8 cellular contexts compared by ENCODE assay signal in genomic region chr2:218569038-218569431, GRCh38. TPM values are rescaled to one million over a fixed set of nuclear protein-coding genes. Genes with fewer than 3 reads are reported as not detected.
DNase-seq lines count a peak whose midpoint lies in the region; ATAC-seq and TF ChIP-seq lines count a peak whose summit lies in the region.

No MANE protein-coding gene starts in this region.

- H3K27me3 Mint-ChIP-seq in T-cell, result no peaks in the 10 kb centered on the region

- DNase-seq in BJ (ENCODE audit: low read depth), result no peak
- DNase-seq in GM19238 (ENCODE audit: insufficient read length, low spot score), result peak; percentile 13
- DNase-seq in T-cell, result peak in 32 of 34 experiments; percentile 10 to 63 (median 46)
- peak; percentile 28 for DNase-seq in amniotic stem cell (lab: John Stamatoyannopoulos, UW)
- no peak for DNase-seq in KBM-7

- H3K4me1 ChIP-seq in skeletal muscle satellite cell (ENCODE audit: control insufficient read depth, insufficient read depth, low read length), result peaks cover 20% of the 10 kb centered on the region

- H3K9me3 Mint-ChIP-seq in T-cell, result no peaks in the 10 kb centered on the region

- no peak for TF ChIP-seq CTCF in BJ (IDR thresholded peaks at IDR 0.05; ENCODE audit: insufficient read depth, low read depth, low read length)

- peak overlapping the region; percentile 99 for H3K9ac ChIP-seq in skeletal muscle satellite cell (ENCODE audit: low read depth, low read length)

- H3K4me2 ChIP-seq in skeletal muscle satellite cell (ENCODE audit: low read length), result peak overlapping the region; percentile 100

- peaks cover 61 to 64% (median 62%) of the 10 kb centered on the region in 3 donors for H3K4me1 Mint-ChIP-seq in T-cell

- no peaks in the 10 kb centered on the region for H3K9me3 ChIP-seq in skeletal muscle satellite cell (replicated peaks; ENCODE audit: low read length)

- H3K27ac Mint-ChIP-seq in T-cell, result peak overlapping the region; percentile 99 to 100

- peak overlapping the region; percentile 91 to 96 (median 96) for H3K4me3 Mint-ChIP-seq in T-cell

- peaks cover 11% of the 10 kb centered on the region for H3K36me3 Mint-ChIP-seq in T-cell

- ATAC-seq in HG03442 (IDR thresholded peaks at IDR 0.05; ENCODE audit: unreplicated experiment), result peak; percentile 25
- ATAC-seq in T-cell (replicated peaks in 1 of 4), result no peak

- CTCF ChIA-PET in BJ (lab: Yijun Ruan, JAX) (no interaction called here), T-cell (lab: Charles Lee) (interaction anchor here in 1 of 2 donors (0.6 kb wide), 1 partner anchor 152 kb away, joined by 4 read pairs; no protein-coding TSS in a partner anchor)

- in situ Hi-C loops in KBM-7 (cut with MboI; ENCODE audit: low pct_unique_long_range_greater_than_20kb, low sequenced_read_pairs), result no loop called here

- H3K36me3 ChIP-seq in BJ (ENCODE audit: control insufficient read depth, insufficient read depth, low read length), result 0 out of 2 replicates have a peak, but pooled peaks cover 1% of the 10 kb centered on the region
- peaks cover 13% of the 10 kb centered on the region for H3K36me3 ChIP-seq in skeletal muscle satellite cell (ENCODE audit: insufficient read depth, low read length)

- H3K27me3 ChIP-seq in BJ (ENCODE audit: control insufficient read depth, insufficient read depth, low read length) (no peaks in the 10 kb centered on the region), skeletal muscle satellite cell (ENCODE audit: control insufficient read depth, insufficient read depth, low read length) (no peaks in the 10 kb centered on the region)

- POLR2A ChIA-PET in BJ (lab: Charles Lee) (no interaction called here), T-cell (lab: Charles Lee) (no interaction called here)

- H3K4me3 ChIP-seq in BJ (ENCODE audit: low read depth, low read length) (peak overlapping the region; percentile 66), iPS-11a (ENCODE audit: low read depth, low read length) (peak overlapping the region; percentile 89), skeletal muscle satellite cell (ENCODE audit: low read length) (peak overlapping the region; percentile 91)

RNA-seq across cellular contexts. Expression of gene CNOT9, which starts 0.4 kb away (rescaled TPM):
- 38.3 and 63.7 TPM in 2 replicates for polyA plus RNA-seq in BJ (2011; rRNA removed)
- polyA minus RNA-seq in BJ (2011; rRNA and poly(A)+ RNA removed), result 54.0 and 75.5 TPM in 2 replicates
- total RNA-seq in T-cell, result 10 to 100 TPM; 44.1 to 64.2 (median 50.2) TPM
- total RNA-seq in skeletal muscle satellite cell (2012; rRNA removed), result 70.0 and 76.9 TPM in 2 replicates

RNA-seq across cellular contexts. Expression of gene USP37, which starts 0.9 kb away (rescaled TPM):
- 1.9 and 3.6 TPM in 2 replicates for polyA plus RNA-seq in BJ (2011; rRNA removed)
- polyA minus RNA-seq in BJ (2011; rRNA and poly(A)+ RNA removed), result 4.2 and 5.2 TPM in 2 replicates
- total RNA-seq in T-cell, result 10 to 100 TPM; 19.5 to 28.8 (median 22.9) TPM
- total RNA-seq in skeletal muscle satellite cell (2012; rRNA removed), result 6.8 and 8.3 TPM in 2 replicates

RNA-seq across cellular contexts. Expression of gene PLCD4, which starts 38.7 kb away (rescaled TPM):
- 1.0 and 1.1 TPM in 2 replicates for polyA plus RNA-seq in BJ (2011; rRNA removed)
- polyA minus RNA-seq in BJ (2011; rRNA and poly(A)+ RNA removed), result 0.66 and 1.1 TPM in 2 replicates
- total RNA-seq in T-cell, result under 1 TPM; 0.38 to 0.90 (median 0.64) TPM
- 1.8 and 3.1 TPM in 2 replicates for total RNA-seq in skeletal muscle satellite cell (2012; rRNA removed)

Comparison
In these comparisons a context has a peak if more than half of its experiments do, and no peak if none do; other contexts are left out.
1. DNase-seq: peak in GM19238 (single experiment), T-cell (32 of 34) and amniotic stem cell (single experiment); none in BJ (single experiment) and KBM-7 (single experiment).
2. Peak in every context shown above with its lines, with median percentiles within 50 percentile points of each other: H3K4me3 ChIP-seq.